ENCODE assay signal across 1 cellular context in the genomic region with DNA sequence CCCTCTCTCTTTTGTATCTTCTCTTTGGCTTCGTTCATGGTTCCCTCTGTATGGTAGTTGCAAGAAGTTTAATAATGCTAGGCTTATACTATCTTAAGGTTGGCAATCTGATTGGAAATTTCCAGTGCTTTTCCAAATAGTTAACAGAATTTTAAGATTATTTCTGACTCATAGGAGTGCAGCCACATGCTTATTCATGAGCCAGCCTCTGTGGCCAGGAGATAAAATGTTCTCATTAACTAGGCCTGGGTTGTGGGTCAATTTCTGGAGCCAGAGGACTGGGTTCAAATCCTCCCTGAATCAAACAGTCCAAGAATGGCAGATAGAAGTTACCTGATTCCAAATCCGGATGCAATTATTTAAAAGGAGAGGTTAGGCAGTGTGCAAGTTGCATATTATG.
TF ChIP-seq lines count a peak whose summit lies in the region.

No MANE protein-coding gene starts in this region.

TF ChIP-seq in HCT116, 20 proteins besides CTCF, POLR2A, EP300 and RAD21 (continued from another document):
- TF ChIP-seq, protein P1, sequence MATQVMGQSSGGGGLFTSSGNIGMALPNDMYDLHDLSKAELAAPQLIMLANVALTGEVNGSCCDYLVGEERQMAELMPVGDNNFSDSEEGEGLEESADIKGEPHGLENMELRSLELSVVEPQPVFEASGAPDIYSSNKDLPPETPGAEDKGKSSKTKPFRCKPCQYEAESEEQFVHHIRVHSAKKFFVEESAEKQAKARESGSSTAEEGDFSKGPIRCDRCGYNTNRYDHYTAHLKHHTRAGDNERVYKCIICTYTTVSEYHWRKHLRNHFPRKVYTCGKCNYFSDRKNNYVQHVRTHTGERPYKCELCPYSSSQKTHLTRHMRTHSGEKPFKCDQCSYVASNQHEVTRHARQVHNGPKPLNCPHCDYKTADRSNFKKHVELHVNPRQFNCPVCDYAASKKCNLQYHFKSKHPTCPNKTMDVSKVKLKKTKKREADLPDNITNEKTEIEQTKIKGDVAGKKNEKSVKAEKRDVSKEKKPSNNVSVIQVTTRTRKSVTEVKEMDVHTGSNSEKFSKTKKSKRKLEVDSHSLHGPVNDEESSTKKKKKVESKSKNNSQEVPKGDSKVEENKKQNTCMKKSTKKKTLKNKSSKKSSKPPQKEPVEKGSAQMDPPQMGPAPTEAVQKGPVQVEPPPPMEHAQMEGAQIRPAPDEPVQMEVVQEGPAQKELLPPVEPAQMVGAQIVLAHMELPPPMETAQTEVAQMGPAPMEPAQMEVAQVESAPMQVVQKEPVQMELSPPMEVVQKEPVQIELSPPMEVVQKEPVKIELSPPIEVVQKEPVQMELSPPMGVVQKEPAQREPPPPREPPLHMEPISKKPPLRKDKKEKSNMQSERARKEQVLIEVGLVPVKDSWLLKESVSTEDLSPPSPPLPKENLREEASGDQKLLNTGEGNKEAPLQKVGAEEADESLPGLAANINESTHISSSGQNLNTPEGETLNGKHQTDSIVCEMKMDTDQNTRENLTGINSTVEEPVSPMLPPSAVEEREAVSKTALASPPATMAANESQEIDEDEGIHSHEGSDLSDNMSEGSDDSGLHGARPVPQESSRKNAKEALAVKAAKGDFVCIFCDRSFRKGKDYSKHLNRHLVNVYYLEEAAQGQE (IDR thresholded peaks at IDR 0.05; ENCODE audit: low read depth): no peak
- TF ChIP-seq SRF (IDR thresholded peaks at IDR 0.05; ENCODE audit: low read depth): no peak
